In the genomic region with DNA sequence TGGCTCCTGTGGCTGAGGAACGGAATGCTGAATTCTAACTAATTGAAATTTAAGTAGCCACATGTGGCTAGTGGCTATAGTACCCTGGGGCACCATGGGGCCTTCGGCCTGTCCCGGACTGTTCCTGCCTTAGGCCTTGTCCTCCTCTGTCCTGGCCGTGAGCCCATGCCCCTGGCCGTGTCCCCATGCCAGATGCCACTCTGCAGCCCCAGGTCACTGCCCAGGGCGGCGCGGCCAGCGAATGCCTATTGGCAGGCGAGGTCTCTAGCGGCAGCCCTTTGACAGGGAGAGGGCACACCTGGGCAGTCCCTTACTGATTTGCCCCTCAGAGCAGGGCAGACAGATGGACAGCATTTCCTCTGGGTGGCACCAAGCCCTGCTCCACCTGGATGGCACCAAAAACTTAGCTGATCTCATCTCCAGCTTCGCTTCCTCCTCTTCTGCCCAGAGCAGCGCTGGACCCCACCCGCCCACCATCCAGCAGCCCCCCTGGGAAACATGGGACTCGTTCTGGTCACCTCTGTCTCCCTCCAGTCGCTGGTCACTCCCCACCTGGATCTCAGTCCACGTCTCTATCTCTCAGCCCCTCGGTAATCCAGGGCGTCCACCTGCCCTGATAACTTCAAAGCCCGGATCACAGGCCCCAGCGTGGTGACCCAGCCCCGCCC, we compare ENCODE assay signal across 9 cellular contexts. TPM values are rescaled to one million over a fixed set of nuclear protein-coding genes. Genes with fewer than 3 reads are reported as not detected.
DNase-seq lines count a peak whose midpoint lies in the region; ATAC-seq, FAIRE-seq and TF ChIP-seq lines count a peak whose summit lies in the region.
"Had no signal": no experiment of that assay in that cellular context is flagged by ENCODE, and none has a peak within 500 bp of the region (broad histone marks: within the 10 kb centered on the region; RNA-seq: fewer than 3 reads in every experiment).

No MANE protein-coding gene starts in this region.

- H3K79me2 ChIP-seq in DND-41 (ENCODE audit: insufficient read depth, low read length): peaks cover 28% of the 10 kb centered on the region

- H3K27ac Mint-ChIP-seq in neural crest cell (ENCODE audit: unreplicated experiment): peak overlapping the region; percentile 68

- no peaks in the 10 kb centered on the region for H3K9me3 Mint-ChIP-seq in neural crest cell

- DNase-seq in DND-41: no peak
- no peak for DNase-seq in coronary artery (ENCODE audit: low spot score)
- no peak for DNase-seq in neural crest cell (ENCODE audit: low read depth, low spot score)
- DNase-seq in urothelium cell line (ENCODE audit: low spot score): no peak
- DNase-seq in anterior cingulate cortex (lab: John Stamatoyannopoulos, UW): no peak
- no peak for DNase-seq in NCI-H146 treated with DMSO at 0.1 percent for 48 hours (lab: John Stamatoyannopoulos, UW; ENCODE audit: unreplicated experiment)
- no peak for DNase-seq in NCI-H1092 (lab: John Stamatoyannopoulos, UW)

- H3K4me1 ChIP-seq in DND-41 (ENCODE audit: insufficient read depth, low read length): peaks cover 35% of the 10 kb centered on the region

- peak overlapping the region; percentile 88 for H3K4me2 ChIP-seq in DND-41 (ENCODE audit: insufficient read depth, low read length)

- H3K27ac ChIP-seq in DND-41 (ENCODE audit: low read length) (no peak overlapping the region), coronary artery (peak overlapping the region in 1 of 2 donors; percentile 57)
- H3K27ac ChIP-seq: epithelial cell of prostate had no signal

- peaks cover 2% of the 10 kb centered on the region for H3K36me3 Mint-ChIP-seq in neural crest cell (ENCODE audit: low read depth)

- H3K27me3 Mint-ChIP-seq in neural crest cell (ENCODE audit: low read depth): peaks cover 10% of the 10 kb centered on the region

- peak overlapping the region; percentile 47; the same call in 1 of the 2 replicates for H3K9ac ChIP-seq in DND-41 (ENCODE audit: low read depth, low read length)

- H3K9me3 ChIP-seq in DND-41 (ENCODE audit: insufficient read depth, low read length, severe bottlenecking): no peaks in the 10 kb centered on the region

- H4K20me1 ChIP-seq in DND-41 (ENCODE audit: insufficient read depth, low read length): peaks cover 12% of the 10 kb centered on the region

- ATAC-seq in DND-41 (ENCODE audit: insufficient read depth, low read depth) (no peak), HG03439 (IDR thresholded peaks at IDR 0.05; ENCODE audit: unreplicated experiment) (peak; percentile 8)

- H3K36me3 ChIP-seq in DND-41 (ENCODE audit: insufficient read depth, low read length): peaks cover 5% of the 10 kb centered on the region; the same call in 1 of the 2 replicates

- peak overlapping the region; percentile 78; the same call in 1 of the 2 replicates for H2AFZ ChIP-seq in DND-41 (ENCODE audit: low read depth, low read length)

- peaks cover 55% of the 10 kb centered on the region for H3K4me1 Mint-ChIP-seq in neural crest cell

- peak overlapping the region; percentile 95 for H3K4me3 Mint-ChIP-seq in neural crest cell

- no peak overlapping the region for H3K4me3 ChIP-seq in DND-41 (ENCODE audit: low read depth in 1 of 2, low read length in 2 of 2)
- peak overlapping the region; percentile 90 for H3K4me3 ChIP-seq in coronary artery

- no peak for FAIRE-seq in urothelium cell line (lab: Jason Lieb, UNC)

- TF ChIP-seq CTCF in DND-41 (IDR thresholded peaks at IDR 0.05; ENCODE audit: borderline replicate concordance, extremely low read depth, low read length, poor library complexity, severe bottlenecking) (no peak), coronary artery (IDR thresholded peaks at IDR 0.05) (no peak), neural crest cell (conservative IDR thresholded peaks at IDR 0.05) (no peak)

- H3K27me3 ChIP-seq in DND-41 (ENCODE audit: insufficient read depth, low read length, poor library complexity): no peaks in the 10 kb centered on the region

RNA-seq across cellular contexts. Expression of gene DGKD, which starts 1.1 kb away (rescaled TPM):
- 48.7 and 58.6 TPM in 2 replicates for total RNA-seq in neural crest cell

RNA-seq across cellular contexts. Expression of gene SAG, which starts 45.6 kb away (rescaled TPM):
- total RNA-seq in neural crest cell: not detected in 2 replicates
